ENCODE assay signal across 27 cellular contexts in the genomic region with DNA sequence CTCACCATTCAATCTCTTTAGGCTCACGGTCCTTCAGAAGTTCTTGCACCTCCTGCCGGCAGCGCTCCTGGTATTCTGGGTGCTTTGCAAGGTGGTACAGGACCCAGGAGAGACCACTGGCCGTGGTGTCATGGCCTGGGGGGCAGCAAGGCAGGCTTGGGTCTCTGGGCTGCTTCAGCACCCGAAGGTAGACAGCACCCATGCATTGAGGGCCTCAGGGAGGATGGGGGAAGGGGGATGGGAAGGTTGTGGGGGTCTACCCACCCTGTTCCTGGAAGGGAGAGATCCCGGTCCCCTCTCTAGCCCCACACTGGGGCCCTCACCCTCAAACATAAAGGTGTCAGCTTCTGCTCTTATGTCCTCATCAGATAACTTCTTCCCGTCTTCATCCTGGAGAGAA. TPM values are rescaled to one million over a fixed set of nuclear protein-coding genes. Genes with fewer than 3 reads are reported as not detected.
"Had no signal": no experiment of that assay in that cellular context is flagged by ENCODE, and none has a peak within 500 bp of the region (broad histone marks: within the 10 kb centered on the region; RNA-seq: fewer than 3 reads in every experiment).

No MANE protein-coding gene starts in this region.

- H3K27me3 ChIP-seq: testis, thyroid gland, upper lobe of left lung, vagina had no signal

- H3K9me3 ChIP-seq: stomach, suprapubic skin, testis, thoracic aorta, thyroid gland, tibial artery, tibial nerve, transverse colon, upper lobe of left lung, upper lobe of right lung, uterus, vagina had no signal

- DNase-seq: stimulated activated CD4-positive, alpha-beta T cell treated with anti-CD3 and anti-CD28 coated beads, Interleukin-2, amount 100 ng/mL, for 48 hours; stimulated activated CD4-positive, alpha-beta T cell treated with anti-CD3 and anti-CD28 coated beads, Interleukin-4, amount 100 ng/mL, for 1 hour; stimulated activated CD4-positive, alpha-beta T cell treated with anti-CD3 and anti-CD28 coated beads, Interleukin-4, amount 100 ng/mL, for 24 hours; stimulated activated CD4-positive, alpha-beta T cell treated with anti-CD3 and anti-CD28 coated beads, Interleukin-4, amount 100 ng/mL, for 4 hours; stimulated activated CD8-positive, alpha-beta memory T cell treated with anti-CD3 and anti-CD28 coated beads, Interleukin-4, amount 100 ng/mL, for 48 hours; stimulated activated naive B cell treated with anti-CD40 and anti-IgM and Interleukin-4, amounts not matched to agents 10 μg/mL and 1 μg/mL and 100 μg/mL, for 72 hours; stimulated activated naive CD4-positive, alpha-beta T cell; stimulated activated naive CD4-positive, alpha-beta T cell treated with Interleukin-2 at 50 U/mL for 16 hours; stimulated activated naive CD8-positive, alpha-beta T cell treated with anti-CD3 and anti-CD28 coated beads, Interleukin-15, amount 100 ng/mL, for 72 hours; stimulated activated naive CD8-positive, alpha-beta T cell treated with anti-CD3 and anti-CD28 coated beads, Interleukin-15, Interleukin-2, amounts not matched to agents 100 U/mL and 50 U/mL, for 24 hours; stomach; substantia nigra; testis; thyroid gland; tibial artery; transverse colon; trophoblast cell; upper lobe of left lung; upper lobe of right lung; uterus had no signal

- H3K4me3 ChIP-seq: stomach, suprapubic skin, testis, thoracic aorta, thyroid gland, tibial artery, tibial nerve, transverse colon, upper lobe of left lung, upper lobe of right lung, uterus, vagina had no signal

- H3K36me3 ChIP-seq: stomach, suprapubic skin, thoracic aorta, thyroid gland, tibial artery, tibial nerve, transverse colon, upper lobe of left lung, upper lobe of right lung, uterus, vagina had no signal

- H3K4me1 ChIP-seq: stomach, suprapubic skin, testis, thyroid gland, tibial artery, tibial nerve, transverse colon, upper lobe of left lung, upper lobe of right lung, uterus, vagina had no signal

- H3K27ac ChIP-seq: stomach, suprapubic skin, testis, thoracic aorta, thyroid gland, tibial artery, tibial nerve, transverse colon, upper lobe of left lung, upper lobe of right lung, uterus, vagina had no signal

RNA-seq across cellular contexts. Expression of gene CYP4F2, which starts 12.0 kb away (rescaled TPM):
- total RNA-seq: subcutaneous adipose tissue, temporal lobe, thoracic aorta, thyroid gland, tibial nerve, upper lobe of right lung, urinary bladder had no signal

RNA-seq across cellular contexts. Expression of gene CYP4F11, which starts 48.4 kb away (rescaled TPM):
- total RNA-seq: temporal lobe had no signal
